Comparison of ENCODE assay signal across 1 cellular context in genomic region chr7:35680403-35681013, GRCh38.
TF ChIP-seq lines count a peak whose summit lies in the region.

No MANE protein-coding gene starts in this region.

TF ChIP-seq in H1, 55 proteins besides CTCF, POLR2A, EP300 and RAD21:
- no peak for TF ChIP-seq SP4 (IDR thresholded peaks at IDR 0.05; ENCODE audit: low read length)
- no peak for TF ChIP-seq MAX (IDR thresholded peaks at IDR 0.05)
- no peak for TF ChIP-seq RFX5 (IDR thresholded peaks at IDR 0.05; ENCODE audit: borderline replicate concordance, low read depth, low read length)
- TF ChIP-seq SIN3A (conservative IDR thresholded peaks at IDR 0.05 in 1 of 2, IDR thresholded peaks at IDR 0.05 in 1 of 2; ENCODE audit: low read depth in 1 of 2, low read length in 2 of 2), result no peak
- TF ChIP-seq EZH2 (IDR thresholded peaks at IDR 0.05; ENCODE audit: low read depth, low read length, severe bottlenecking), result no peak
- TF ChIP-seq MAFK (IDR thresholded peaks at IDR 0.05; ENCODE audit: low read depth, low read length), result no peak
- TF ChIP-seq USF2 (IDR thresholded peaks at IDR 0.05; ENCODE audit: low read length), result no peak
- no peak for TF ChIP-seq CREB1 (IDR thresholded peaks at IDR 0.05)
- TF ChIP-seq CBX8 (IDR thresholded peaks at IDR 0.05; ENCODE audit: borderline replicate concordance, low read depth, low read length), result no peak
- no peak for TF ChIP-seq RXRA (IDR thresholded peaks at IDR 0.05; ENCODE audit: insufficient read depth, low read depth, low read length)
- no peak for TF ChIP-seq JUN (IDR thresholded peaks at IDR 0.05; ENCODE audit: low read depth, low read length)
- no peak for TF ChIP-seq CTBP2 (IDR thresholded peaks at IDR 0.05; ENCODE audit: borderline replicate concordance, insufficient read depth, insufficient read length, low read length)
- no peak for TF ChIP-seq RBBP5 (IDR thresholded peaks at IDR 0.05; ENCODE audit: borderline replicate concordance, low read depth, low read length)
- TF ChIP-seq YY1 (IDR thresholded peaks at IDR 0.05; ENCODE audit: low read depth, low read length), result no peak
- TF ChIP-seq TAF1 (IDR thresholded peaks at IDR 0.05; ENCODE audit: low read depth, low read length), result no peak
